In genomic region chr4:1978741-1979476, GRCh38 we compare ENCODE assay signal across 19 cellular contexts. TPM values are rescaled to one million over a fixed set of nuclear protein-coding genes. Genes with fewer than 3 reads are reported as not detected.
DNase-seq lines count a peak whose midpoint lies in the region; ATAC-seq, FAIRE-seq and TF ChIP-seq lines count a peak whose summit lies in the region.
"Had no signal": no experiment of that assay in that cellular context is flagged by ENCODE, and none has a peak within 500 bp of the region (broad histone marks: within the 10 kb centered on the region; RNA-seq: fewer than 3 reads in every experiment).

No MANE protein-coding gene starts in this region.

- H3K4me1 Mint-ChIP-seq in stimulated activated naive CD8-positive, alpha-beta T cell treated with anti-CD3 and anti-CD28 coated beads, Interleukin-15, Interleukin-2, amounts not matched to agents 100 ng/mL and 50 ng/mL, for 24 hours (ENCODE audit: low read depth), result no peaks in the 10 kb centered on the region
- peaks cover 2% of the 10 kb centered on the region for H3K4me1 Mint-ChIP-seq in activated naive CD8-positive, alpha-beta T cell treated with anti-CD3 and anti-CD28 coated beads for 36 hours
- no peaks in the 10 kb centered on the region for H3K4me1 Mint-ChIP-seq in neural crest cell
- H3K4me1 Mint-ChIP-seq: memory B cell had no signal

- FAIRE-seq in GM19239 (lab: Jason Lieb, UNC), result no peak
- FAIRE-seq: astrocyte, keratinocyte had no signal

- no peak for ATAC-seq in stimulated activated naive CD8-positive, alpha-beta T cell treated with anti-CD3 and anti-CD28 coated beads, Interleukin-15, Interleukin-2, amounts not matched to agents 100 U/mL and 50 U/mL, for 24 hours
- ATAC-seq in GM21723 (IDR thresholded peaks at IDR 0.05; ENCODE audit: unreplicated experiment) (no peak), GM21447 (IDR thresholded peaks at IDR 0.05; ENCODE audit: unreplicated experiment) (no peak)
- ATAC-seq: naive thymus-derived CD8-positive, alpha-beta T cell had no signal

- H3K36me3 Mint-ChIP-seq in stimulated activated naive CD8-positive, alpha-beta T cell treated with anti-CD3 and anti-CD28 coated beads, Interleukin-15, Interleukin-2, amounts not matched to agents 100 ng/mL and 50 ng/mL, for 24 hours (ENCODE audit: low read depth), result peaks cover 76% of the 10 kb centered on the region
- H3K36me3 Mint-ChIP-seq in activated naive CD8-positive, alpha-beta T cell treated with anti-CD3 and anti-CD28 coated beads for 36 hours, result peaks cover 30% of the 10 kb centered on the region
- H3K36me3 Mint-ChIP-seq in neural crest cell (ENCODE audit: low read depth), result peaks cover 22% of the 10 kb centered on the region

- no peak for TF ChIP-seq CTCF in neural crest cell (conservative IDR thresholded peaks at IDR 0.05)

- no peaks in the 10 kb centered on the region for H3K27me3 Mint-ChIP-seq in stimulated activated naive CD8-positive, alpha-beta T cell treated with anti-CD3 and anti-CD28 coated beads, Interleukin-15, Interleukin-2, amounts not matched to agents 100 ng/mL and 50 ng/mL, for 24 hours
- H3K27me3 Mint-ChIP-seq in activated naive CD8-positive, alpha-beta T cell treated with anti-CD3 and anti-CD28 coated beads for 36 hours, result no peaks in the 10 kb centered on the region
- peaks cover 10% of the 10 kb centered on the region for H3K27me3 Mint-ChIP-seq in neural crest cell (ENCODE audit: low read depth)
- H3K27me3 Mint-ChIP-seq: memory B cell; naive thymus-derived CD8-positive, alpha-beta T cell had no signal

- H3K9me3 Mint-ChIP-seq in stimulated activated naive CD8-positive, alpha-beta T cell treated with anti-CD3 and anti-CD28 coated beads, Interleukin-15, Interleukin-2, amounts not matched to agents 100 ng/mL and 50 ng/mL, for 24 hours, result no peaks in the 10 kb centered on the region
- H3K9me3 Mint-ChIP-seq in activated naive CD8-positive, alpha-beta T cell treated with anti-CD3 and anti-CD28 coated beads for 36 hours, result no peaks in the 10 kb centered on the region
- H3K9me3 Mint-ChIP-seq in neural crest cell, result no peaks in the 10 kb centered on the region
- H3K9me3 Mint-ChIP-seq: activated T-helper 2 cell treated with anti-CD3 and anti-CD28 coated beads, Interferon-gamma antibody, Interleukin-2, Interleukin-4, amounts not matched to agents 10 μg/mL and 5 μg/mL and 100 μg/mL, durations not matched to agents 14 hours and 24 hours and 36 hours; memory B cell; naive thymus-derived CD8-positive, alpha-beta T cell had no signal

- no peak overlapping the region for H3K4me3 Mint-ChIP-seq in stimulated activated naive CD8-positive, alpha-beta T cell treated with anti-CD3 and anti-CD28 coated beads, Interleukin-15, Interleukin-2, amounts not matched to agents 100 ng/mL and 50 ng/mL, for 24 hours
- no peak overlapping the region for H3K4me3 Mint-ChIP-seq in activated naive CD8-positive, alpha-beta T cell treated with anti-CD3 and anti-CD28 coated beads for 36 hours
- H3K4me3 Mint-ChIP-seq in neural crest cell, result peak overlapping the region; percentile 42
- H3K4me3 Mint-ChIP-seq: memory B cell; naive thymus-derived CD8-positive, alpha-beta T cell had no signal

- DNase-seq in stimulated activated naive CD8-positive, alpha-beta T cell treated with anti-CD3 and anti-CD28 coated beads, Interleukin-15, Interleukin-2, amounts not matched to agents 100 U/mL and 50 U/mL, for 24 hours, result no peak
- no peak for DNase-seq in activated naive CD8-positive, alpha-beta T cell treated with anti-CD3 and anti-CD28 coated beads for 36 hours
- DNase-seq in neural crest cell (ENCODE audit: low read depth, low spot score) (no peak), GM19239 (ENCODE audit: insufficient read length, low spot score) (no peak), AG08396 (ENCODE audit: low spot score) (no peak)
- DNase-seq: hippocampal formation; KBM-7; naive thymus-derived CD8-positive, alpha-beta T cell; NCI-H1048; NCI-H2029; stomach; uterus had no signal

- peak overlapping the region; percentile 16 for H3K27ac Mint-ChIP-seq in stimulated activated naive CD8-positive, alpha-beta T cell treated with anti-CD3 and anti-CD28 coated beads, Interleukin-15, Interleukin-2, amounts not matched to agents 100 ng/mL and 50 ng/mL, for 24 hours
- H3K27ac Mint-ChIP-seq in activated naive CD8-positive, alpha-beta T cell treated with anti-CD3 and anti-CD28 coated beads for 36 hours, result peak overlapping the region; percentile 26
- H3K27ac Mint-ChIP-seq in neural crest cell (ENCODE audit: unreplicated experiment), result no peak overlapping the region
- H3K27ac Mint-ChIP-seq: activated T-helper 2 cell treated with anti-CD3 and anti-CD28 coated beads, Interferon-gamma antibody, Interleukin-2, Interleukin-4, amounts not matched to agents 10 μg/mL and 5 μg/mL and 100 μg/mL, durations not matched to agents 14 hours and 24 hours and 36 hours; memory B cell had no signal

RNA-seq across cellular contexts. Expression of gene NELFA, which starts 29.9 kb away (rescaled TPM):
- total RNA-seq in activated naive CD8-positive, alpha-beta T cell treated with anti-CD3 and anti-CD28 coated beads for 36 hours, result 10 to 100 TPM; 44.8 to 46.2 TPM
- total RNA-seq in neural crest cell, result 54.3 and 55.2 TPM in 2 replicates
